ENCODE assay signal across 2 cellular contexts in the genomic region with DNA sequence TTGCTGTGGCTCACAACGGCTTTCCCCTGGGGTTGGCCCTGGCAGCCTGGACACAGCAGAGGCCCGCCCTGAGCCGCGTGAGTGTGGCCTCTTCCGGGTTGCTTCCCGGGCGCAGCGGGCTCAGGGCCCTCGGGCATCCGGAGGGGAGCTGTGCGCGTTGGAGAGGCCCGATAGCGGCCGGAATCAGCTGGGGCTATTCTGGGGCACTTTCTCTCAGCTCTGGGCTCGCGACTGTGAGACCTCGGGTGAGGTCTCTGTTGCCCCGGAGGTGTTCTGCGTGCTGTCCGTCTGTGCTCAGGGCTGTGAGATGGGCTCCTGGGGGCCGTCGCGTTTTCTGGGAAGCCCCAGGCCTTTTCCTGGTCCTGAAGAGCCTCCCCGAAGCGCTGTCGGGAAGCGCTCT. TPM values are rescaled to one million over a fixed set of nuclear protein-coding genes. Genes with fewer than 3 reads are reported as not detected.
"Had no signal": no experiment of that assay in that cellular context is flagged by ENCODE, and none has a peak within 500 bp of the region (broad histone marks: within the 10 kb centered on the region; RNA-seq: fewer than 3 reads in every experiment).

No MANE protein-coding gene starts in this region.

RNA-seq across cellular contexts. Expression of gene ELOA2, which starts 0.8 kb away (rescaled TPM):
- total RNA-seq: G401, GM12878 had no signal
